ENCODE assay signal across 6 cellular contexts in the genomic region with DNA sequence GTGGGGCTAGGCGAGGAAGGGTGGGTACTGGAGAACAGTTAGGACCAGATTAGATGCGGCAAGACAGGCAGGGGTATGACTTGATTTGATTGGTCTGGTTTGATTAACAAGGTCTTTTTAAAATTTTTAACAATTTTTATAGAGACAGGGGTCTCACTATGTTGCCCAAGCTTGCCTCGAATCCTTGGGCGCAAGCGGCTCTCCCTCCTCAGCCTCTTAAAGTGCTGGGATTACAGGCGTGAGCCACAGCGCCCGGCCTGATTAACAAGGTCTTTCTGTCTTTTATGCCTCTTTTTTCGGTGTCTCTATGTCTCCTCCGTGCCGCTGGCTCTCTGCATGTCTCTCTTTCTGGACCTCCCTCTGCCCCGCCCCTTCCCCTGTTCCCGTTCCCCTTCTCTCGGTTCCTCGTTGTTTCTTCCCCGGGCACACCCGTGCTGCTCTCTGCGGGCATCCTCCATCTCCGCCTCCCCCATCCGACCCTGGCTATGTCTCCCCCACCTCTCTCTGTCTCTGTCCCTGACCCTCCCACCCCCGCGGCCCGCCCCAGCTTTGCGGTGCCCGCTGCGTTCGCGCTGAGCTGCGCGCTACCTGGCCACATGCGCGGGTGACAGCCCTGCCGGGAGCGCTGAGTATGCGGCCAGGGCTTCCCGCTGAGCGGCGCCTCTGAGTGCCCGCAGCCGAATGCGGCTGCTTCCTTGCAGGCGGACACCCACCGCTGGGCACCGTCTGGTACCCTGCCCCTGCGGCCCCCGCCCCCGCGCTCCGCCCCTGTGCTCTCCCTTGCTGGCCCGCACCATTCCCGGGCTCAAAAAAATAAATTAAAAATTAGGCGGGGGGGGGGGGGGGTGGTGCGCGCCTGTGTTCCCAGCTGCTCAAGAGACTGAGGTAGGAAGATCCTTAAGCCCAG. TPM values are rescaled to one million over a fixed set of nuclear protein-coding genes. Genes with fewer than 3 reads are reported as not detected.
DNase-seq lines count a peak whose midpoint lies in the region; ATAC-seq lines count a peak whose summit lies in the region.

No MANE protein-coding gene starts in this region.

- H3K79me1 ChIP-seq in mesendoderm (ENCODE audit: low read length): no peaks in the 10 kb centered on the region

- no peak overlapping the region for H2BK120ac ChIP-seq in mesendoderm (ENCODE audit: low read depth, low read length)

- no peak overlapping the region for H2BK15ac ChIP-seq in mesendoderm (replicated peaks; ENCODE audit: low read depth)

- no peaks in the 10 kb centered on the region for H3K9me3 Mint-ChIP-seq in CD8-positive, alpha-beta memory T cell
- no peaks in the 10 kb centered on the region for H3K9me3 Mint-ChIP-seq in activated naive CD4-positive, alpha-beta T cell treated with anti-CD3 and anti-CD28 coated beads, Interleukin-2, amount 50 U/mL, for 24 hours

- H3K18ac ChIP-seq in mesendoderm (ENCODE audit: low read length): no peak overlapping the region

- no peak overlapping the region for H4K5ac ChIP-seq in mesendoderm (ENCODE audit: low read length)

- no peak overlapping the region for H2BK5ac ChIP-seq in mesendoderm (ENCODE audit: low read length)

- no peaks in the 10 kb centered on the region for H3K4me1 ChIP-seq in CD8-positive, alpha-beta memory T cell (ENCODE audit: insufficient read depth, low read length)
- H3K4me1 ChIP-seq in mesendoderm (ENCODE audit: control insufficient read depth, low read depth, low read length): no peaks in the 10 kb centered on the region

- no peaks in the 10 kb centered on the region for H3K9me3 ChIP-seq in CD8-positive, alpha-beta memory T cell (ENCODE audit: low read length)

- no peak overlapping the region for H4K8ac ChIP-seq in mesendoderm (ENCODE audit: low read depth, low read length)

- H3K4ac ChIP-seq in mesendoderm (ENCODE audit: low read depth, low read length): no peak overlapping the region

- H3K27ac ChIP-seq in CD8-positive, alpha-beta memory T cell (ENCODE audit: low read depth, low read length): no peak overlapping the region
- H3K27ac ChIP-seq in mesendoderm (ENCODE audit: low read depth, low read length): no peak overlapping the region

- DNase-seq in CD8-positive, alpha-beta memory T cell: no peak
- DNase-seq in NCI-H1105 (lab: John Stamatoyannopoulos, UW) (peak; percentile 43), mesendoderm (peak; percentile 59)

- ATAC-seq in HG03378 (IDR thresholded peaks at IDR 0.05; ENCODE audit: unreplicated experiment) (no peak), HG02973 (IDR thresholded peaks at IDR 0.05; ENCODE audit: unreplicated experiment) (no peak)

- no peak overlapping the region for H3K23ac ChIP-seq in mesendoderm (ENCODE audit: low read length)

- H3K56ac ChIP-seq in mesendoderm (ENCODE audit: low read length): peak overlapping the region; percentile 47

- no CpG with 5 or more reads among the region's 54 CpGs for WGBS in mesendoderm (ENCODE audit: extremely low coverage, insufficient coverage, low lambda C conversion rate)

- no peaks in the 10 kb centered on the region for H3K36me3 ChIP-seq in CD8-positive, alpha-beta memory T cell (ENCODE audit: insufficient read depth, low read length)
- H3K36me3 ChIP-seq in mesendoderm (ENCODE audit: control insufficient read depth, insufficient read depth, low read length): no peaks in the 10 kb centered on the region

- H3K36me3 Mint-ChIP-seq in CD8-positive, alpha-beta memory T cell: peaks cover 0 to 14% (median 0%) of the 10 kb centered on the region in 3 donors
- peaks cover 2% of the 10 kb centered on the region for H3K36me3 Mint-ChIP-seq in activated naive CD4-positive, alpha-beta T cell treated with anti-CD3 and anti-CD28 coated beads, Interleukin-2, amount 50 U/mL, for 24 hours

- POLR2A ChIA-PET in CD8-positive, alpha-beta memory T cell (lab: Charles Lee): no interaction called here

- H3K4me1 Mint-ChIP-seq in CD8-positive, alpha-beta memory T cell: peaks cover 3 to 7% (median 7%) of the 10 kb centered on the region in 3 donors
- H3K4me1 Mint-ChIP-seq in activated naive CD4-positive, alpha-beta T cell treated with anti-CD3 and anti-CD28 coated beads, Interleukin-2, amount 50 U/mL, for 24 hours: peaks cover 7% of the 10 kb centered on the region

- no peaks in the 10 kb centered on the region for H3K79me2 ChIP-seq in mesendoderm (ENCODE audit: control insufficient read depth, insufficient read depth, low read length)

- H3K4me3 ChIP-seq in CD8-positive, alpha-beta memory T cell (ENCODE audit: low read length): no peak overlapping the region
- H3K4me3 ChIP-seq in mesendoderm (ENCODE audit: low read length): no peak overlapping the region

- H3K4me2 ChIP-seq in mesendoderm (ENCODE audit: low read length): peak overlapping the region; percentile 21

- H3K27ac Mint-ChIP-seq in CD8-positive, alpha-beta memory T cell: no peak overlapping the region
- no peak overlapping the region for H3K27ac Mint-ChIP-seq in activated naive CD4-positive, alpha-beta T cell treated with anti-CD3 and anti-CD28 coated beads, Interleukin-2, amount 50 U/mL, for 24 hours

- H3K9ac ChIP-seq in mesendoderm (ENCODE audit: low read length): no peak overlapping the region

- no peak overlapping the region for H2AK5ac ChIP-seq in mesendoderm (ENCODE audit: low read length)

- H3K27me3 ChIP-seq in CD8-positive, alpha-beta memory T cell (ENCODE audit: insufficient read depth, low read length, poor library complexity, severe bottlenecking): peaks cover 21% of the 10 kb centered on the region
- H3K27me3 ChIP-seq in mesendoderm (ENCODE audit: insufficient read depth, low read length, poor library complexity): no peaks in the 10 kb centered on the region

- H3K4me3 Mint-ChIP-seq in CD8-positive, alpha-beta memory T cell: peak overlapping the region in 6 of 7 donors; percentile 56 to 84 (median 64)
- peak overlapping the region; percentile 86 for H3K4me3 Mint-ChIP-seq in activated naive CD4-positive, alpha-beta T cell treated with anti-CD3 and anti-CD28 coated beads, Interleukin-2, amount 50 U/mL, for 24 hours

- H3K27me3 Mint-ChIP-seq in CD8-positive, alpha-beta memory T cell: peaks cover 44 to 66% of the 10 kb centered on the region in 2 donors
- H3K27me3 Mint-ChIP-seq in activated naive CD4-positive, alpha-beta T cell treated with anti-CD3 and anti-CD28 coated beads, Interleukin-2, amount 50 U/mL, for 24 hours: peaks cover 22% of the 10 kb centered on the region

- CTCF ChIA-PET in CD8-positive, alpha-beta memory T cell (lab: Charles Lee): no interaction called here

RNA-seq across cellular contexts. Expression of a gene that starts 8.1 kb away (rescaled TPM):
- total RNA-seq in CD8-positive, alpha-beta memory T cell: 10 to 100 TPM; 21.0 to 21.9 TPM
- 54.2 TPM for polyA plus RNA-seq in CD8-positive, alpha-beta memory T cell
- 13.9 TPM for polyA plus RNA-seq in mesendoderm (2013, experiment 1 of 2)
- polyA plus RNA-seq in mesendoderm (2013, experiment 2 of 2): 14.6 TPM

RNA-seq across cellular contexts. Expression of a gene that starts 21.7 kb away (rescaled TPM):
- 1 to 10 TPM; 1.2 to 1.9 TPM for total RNA-seq in CD8-positive, alpha-beta memory T cell
- not detected for polyA plus RNA-seq in CD8-positive, alpha-beta memory T cell
- polyA plus RNA-seq in mesendoderm (2013, experiment 1 of 2): 19.1 TPM
- 19.3 TPM for polyA plus RNA-seq in mesendoderm (2013, experiment 2 of 2)

RNA-seq across cellular contexts. Expression of a gene that starts 27.1 kb away (rescaled TPM):
- 10 to 100 TPM; 37.2 to 41.3 TPM for total RNA-seq in CD8-positive, alpha-beta memory T cell
- 21.2 TPM for polyA plus RNA-seq in CD8-positive, alpha-beta memory T cell
- 25.6 TPM for polyA plus RNA-seq in mesendoderm (2013, experiment 1 of 2)
- 23.7 TPM for polyA plus RNA-seq in mesendoderm (2013, experiment 2 of 2)

RNA-seq across cellular contexts. Expression of a gene that starts 45.8 kb away (rescaled TPM):
- total RNA-seq in CD8-positive, alpha-beta memory T cell: under 1 TPM; 0.29 to 0.33 TPM
- 0.39 TPM for polyA plus RNA-seq in CD8-positive, alpha-beta memory T cell
- polyA plus RNA-seq in mesendoderm (2013, experiment 1 of 2): 6.4 TPM
- polyA plus RNA-seq in mesendoderm (2013, experiment 2 of 2): 6.7 TPM

RNA-seq across cellular contexts. Expression of a gene that starts 50.7 kb away (rescaled TPM):
- 10 to 100 TPM; 12.4 to 12.5 TPM for total RNA-seq in CD8-positive, alpha-beta memory T cell
- polyA plus RNA-seq in CD8-positive, alpha-beta memory T cell: 3.0 TPM
- polyA plus RNA-seq in mesendoderm (2013, experiment 1 of 2): 7.6 TPM
- 8.2 TPM for polyA plus RNA-seq in mesendoderm (2013, experiment 2 of 2)

Comparison
In these comparisons a context has a peak if more than half of its experiments do, and no peak if none do; other contexts are left out.
1. DNase-seq: peak in NCI-H1105 (single experiment) and mesendoderm (single experiment); none in CD8-positive, alpha-beta memory T cell (0 of 5).